27 cellular contexts compared by ENCODE assay signal in genomic region chr1:204754821-204755220, GRCh38.
DNase-seq lines count a peak whose midpoint lies in the region; ATAC-seq, FAIRE-seq and TF ChIP-seq lines count a peak whose summit lies in the region.
"Had no signal": no experiment of that assay in that cellular context is flagged by ENCODE, and none has a peak within 500 bp of the region (broad histone marks: within the 10 kb centered on the region; RNA-seq: fewer than 3 reads in every experiment).

No MANE protein-coding gene starts in this region.

- H3K36me3 ChIP-seq in K562 (ENCODE audit: control insufficient read depth, insufficient read depth, low read length) (no peaks in the 10 kb centered on the region), mucosa of descending colon (ENCODE audit: low read depth) (no peaks in the 10 kb centered on the region), neuronal stem cell (replicated peaks in 1 of 2; ENCODE audit: control insufficient read depth in 2 of 2, insufficient read depth in 2 of 2, low read length in 2 of 2) (no peaks in the 10 kb centered on the region)
- H3K36me3 ChIP-seq: BE2C, BLaER1 had no signal

- no peak overlapping the region for H2BK12ac ChIP-seq in neuronal stem cell (ENCODE audit: low read length)

- FAIRE-seq in K562 (lab: Jason Lieb, UNC): no peak
- FAIRE-seq: A204.1, GM12878, GM12892, GM18507, GM19239 had no signal

- no peak for TF ChIP-seq RAD21 in K562 (CRISPR knock-in tag; conservative IDR thresholded peaks at IDR 0.05 in 1 of 2, IDR thresholded peaks at IDR 0.05 in 1 of 2)

- H3K4me3 ChIP-seq in K562 (no peak overlapping the region), coronary artery (no peak overlapping the region), mucosa of descending colon (no peak overlapping the region), neuronal stem cell (ENCODE audit: low read length in 2 of 2) (no peak overlapping the region)
- H3K4me3 ChIP-seq: BLaER1, GM12878 had no signal

- H2BK5ac ChIP-seq in neuronal stem cell (ENCODE audit: low read length): no peak overlapping the region

- no peaks in the 10 kb centered on the region for H3K9me1 ChIP-seq in K562 (ENCODE audit: control insufficient read depth, insufficient read depth, low read length)

- POLR2A ChIA-PET in K562 (lab: Yijun Ruan, JAX): interaction anchor here (1.3 to 1.5 kb wide), 2 partner anchors 10 to 14 kb away, joined by 5 read pairs; no protein-coding TSS in a partner anchor

- H3K4me1 ChIP-seq in K562 (replicated peaks in 1 of 2; ENCODE audit: control insufficient read depth in 2 of 2, insufficient read depth in 2 of 2, low read length in 2 of 2): peaks cover 6 to 9% of the 10 kb centered on the region in 2 experiments; a peak in 4 of 5 replicates
- H3K4me1 ChIP-seq in mucosa of descending colon (ENCODE audit: low read depth): peaks cover 11% of the 10 kb centered on the region
- H3K4me1 ChIP-seq in neuronal stem cell (ENCODE audit: control insufficient read depth in 2 of 2, insufficient read depth in 1 of 2, low read depth in 1 of 2, low read length in 2 of 2): peaks cover 0 to 3% of the 10 kb centered on the region in 2 donors
- H3K4me1 ChIP-seq: BLaER1 had no signal

- H3K9ac ChIP-seq in K562 (ENCODE audit: insufficient read depth in 1 of 2, low read depth in 2 of 2, low read length in 2 of 2) (no peak overlapping the region), neuronal stem cell (ENCODE audit: low read depth, low read length, poor library complexity) (no peak overlapping the region)
- H3K9ac ChIP-seq: BLaER1 had no signal

- DNase-seq in K562 (ENCODE audit: extremely low read depth in 1 of 4, low spot score in 3 of 4) (no peak), coronary artery (ENCODE audit: low spot score) (peak; percentile 36), mesenteric fat pad (ENCODE audit: low spot score) (peak; percentile 57), mucosa of descending colon (no peak), neuronal stem cell (ENCODE audit: low spot score) (no peak)
- DNase-seq: 8988T; ACHN; BE2C; C1 segment of cervical spinal cord; CD4-positive, alpha-beta memory T cell; CD4-positive, CD25-positive, alpha-beta regulatory T cell; CD8-positive, alpha-beta memory T cell; COR-L47; DMS 273 treated with DMSO at 0.1 percent for 48 hours; DMS153; DMS53; DMS79; DND-41; EL; GDM1 had no signal

- H3K14ac ChIP-seq in neuronal stem cell (ENCODE audit: low read length): no peak overlapping the region

- no peak overlapping the region for H4K91ac ChIP-seq in neuronal stem cell (ENCODE audit: low read depth, low read length, poor library complexity)

- ATAC-seq in K562: no peak
- no peak for ATAC-seq in GM18907 (IDR thresholded peaks at IDR 0.05; ENCODE audit: unreplicated experiment)
- no peak for ATAC-seq in mucosa of descending colon
- ATAC-seq: GM12878 had no signal

- H3K9me3 ChIP-seq in K562 (replicated peaks; ENCODE audit: control insufficient read depth, insufficient read depth, low read depth, low read length) (no peaks in the 10 kb centered on the region), mucosa of descending colon (no peaks in the 10 kb centered on the region), neuronal stem cell (replicated peaks in 1 of 2; ENCODE audit: control insufficient read depth in 2 of 2, insufficient read depth in 1 of 2, low read depth in 1 of 2, low read length in 2 of 2) (no peaks in the 10 kb centered on the region)
- H3K9me3 ChIP-seq: BE2C had no signal

- H3K18ac ChIP-seq in neuronal stem cell (ENCODE audit: low read length): no peak overlapping the region

- H3K27me3 ChIP-seq in K562 (ENCODE audit: control insufficient read depth in 2 of 2, insufficient read depth in 2 of 2, low read length in 2 of 2) (peaks cover 0 to 6% of the 10 kb centered on the region in 2 experiments; a peak in 1 of 5 replicates), neuronal stem cell (ENCODE audit: control insufficient read depth in 3 of 3, insufficient read depth in 3 of 3, low read depth in 1 of 3, low read length in 3 of 3) (no peaks in the 10 kb centered on the region)
- H3K27me3 ChIP-seq: BE2C, BLaER1 had no signal

- no peak overlapping the region for H3K4me2 ChIP-seq in K562 (ENCODE audit: insufficient read depth, low read length)
- no peak overlapping the region for H3K4me2 ChIP-seq in neuronal stem cell (ENCODE audit: insufficient read depth, low read length, poor library complexity, severe bottlenecking)
- H3K4me2 ChIP-seq: BLaER1 had no signal

- H2BK120ac ChIP-seq in neuronal stem cell (ENCODE audit: low read depth, low read length): no peak overlapping the region

- H3K27ac ChIP-seq in K562 (ENCODE audit: extremely low read depth, low read depth, low read length): no peak overlapping the region
- H3K27ac ChIP-seq in coronary artery: no peak overlapping the region
- H3K27ac ChIP-seq in neuronal stem cell (replicated peaks; ENCODE audit: low read length): no peak overlapping the region
- H3K27ac ChIP-seq: BLaER1 had no signal

- H4K20me1 ChIP-seq in K562 (replicated peaks; ENCODE audit: control insufficient read depth, insufficient read depth, low read length): no peaks in the 10 kb centered on the region
- H4K20me1 ChIP-seq: BLaER1 had no signal

- in situ Hi-C loops in K562 (cut with MboI): no loop called here

- H3K79me1 ChIP-seq in neuronal stem cell (ENCODE audit: low read depth, low read length): no peaks in the 10 kb centered on the region

- no TSS peak for BruUV-seq in K562 (replicated peaks; lab: Mats Ljungman, UMichigan)

- no peak for TF ChIP-seq EP300 in K562 (IDR thresholded peaks at IDR 0.05; ENCODE audit: low read length)

- no peak overlapping the region for H4K8ac ChIP-seq in neuronal stem cell (ENCODE audit: low read depth, low read length)

- TF ChIP-seq POLR2A in K562 (conservative IDR thresholded peaks at IDR 0.05): no peak

- H3K23ac ChIP-seq in neuronal stem cell (ENCODE audit: low read depth, low read length, poor library complexity): no peak overlapping the region

- H2AFZ ChIP-seq in K562 (ENCODE audit: low read depth, low read length) (peak overlapping the region; percentile 18; the same call in 1 of the 2 replicates), neuronal stem cell (ENCODE audit: low read length) (no peak overlapping the region)

- no peak overlapping the region for H3K4ac ChIP-seq in neuronal stem cell (ENCODE audit: low read length)

- TF ChIP-seq CTCF in K562 (IDR thresholded peaks at IDR 0.05 in 2 of 3, conservative IDR thresholded peaks at IDR 0.05 in 1 of 3; ENCODE audit: insufficient read depth in 2 of 3, low read depth in 1 of 3, low read length in 3 of 3): no peak
- TF ChIP-seq CTCF in coronary artery (IDR thresholded peaks at IDR 0.05): no peak
- no peak for TF ChIP-seq CTCF in mucosa of descending colon (IDR thresholded peaks at IDR 0.05)

- no peak overlapping the region for H2AK5ac ChIP-seq in neuronal stem cell (ENCODE audit: low read depth, low read length)

- intact Hi-C loops in K562 (cut with micrococcal nuclease) (loop anchor here (5.0 kb wide), 1 partner anchor 83 kb away; no protein-coding TSS in a partner anchor), mucosa of descending colon (cut with DNase I, micrococcal nuclease) (no loop called here)

- WGBS in K562 (ENCODE audit: insufficient coverage, low coverage, missing lambda C conversion rate): 7% methylated on average over 6 of the region's 6 CpGs
- no CpG with 5 or more reads among the region's 6 CpGs for WGBS in neuronal stem cell (ENCODE audit: extremely low coverage in 2 of 2, insufficient read length in 2 of 2, insufficient replicate concordance in 1 of 2), 2 donors

- CTCF ChIA-PET in K562 (lab: Yijun Ruan, JAX; ENCODE audit: low intra/inter-chr PET ratio): no interaction called here

- no peaks in the 10 kb centered on the region for H3K79me2 ChIP-seq in K562 (ENCODE audit: control insufficient read depth, insufficient read depth, low read length)

- no peak overlapping the region for H2BK15ac ChIP-seq in neuronal stem cell (ENCODE audit: low read length)

TF ChIP-seq in K562, 482 proteins besides CTCF, POLR2A, EP300 and RAD21:
- TF ChIP-seq ARID1B (IDR thresholded peaks at IDR 0.05) (no peak), ZC3H8 (IDR thresholded peaks at IDR 0.05) (no peak), TRIM24 (IDR thresholded peaks at IDR 0.05) (no peak), GTF2A2 (tag; IDR thresholded peaks at IDR 0.05) (no peak), ZNF384 (IDR thresholded peaks at IDR 0.05; ENCODE audit: low read depth, low read length) (no peak)

Comparison
In these comparisons a context has a peak if more than half of its experiments do, and no peak if none do; other contexts are left out.
1. DNase-seq: peak in coronary artery (single experiment) and mesenteric fat pad (single experiment); none in K562 (0 of 4), mucosa of descending colon (0 of 3) and neuronal stem cell (single experiment).